ENCODE assay signal across 17 cellular contexts in genomic region chr13:54387607-54388006, GRCh38.
DNase-seq lines count a peak whose midpoint lies in the region; ATAC-seq, FAIRE-seq and TF ChIP-seq lines count a peak whose summit lies in the region.
"Had no signal": no experiment of that assay in that cellular context is flagged by ENCODE, and none has a peak within 500 bp of the region (broad histone marks: within the 10 kb centered on the region; RNA-seq: fewer than 3 reads in every experiment).

No MANE protein-coding gene starts in this region.

- no peak overlapping the region for H3K56ac ChIP-seq in H1 (replicated peaks; ENCODE audit: insufficient read length, low read depth, low read length)

- TF ChIP-seq EP300 in H1 (IDR thresholded peaks at IDR 0.05; ENCODE audit: borderline replicate concordance in 1 of 2, low read depth in 2 of 2, low read length in 2 of 2) (no peak), upper lobe of left lung (IDR thresholded peaks at IDR 0.05) (no peak)

- no peaks in the 10 kb centered on the region for H4K20me1 ChIP-seq in H1 (replicated peaks in 1 of 2; ENCODE audit: control insufficient read depth in 1 of 2, insufficient read depth in 2 of 2, low read length in 2 of 2)
- H4K20me1 ChIP-seq: BLaER1 treated with 17β-estradiol and CSF1 and Interleukin-3, amounts not matched to agents 10 nM and 100 nM had no signal

- H3K27me3 ChIP-seq in H7 (ENCODE audit: control insufficient read depth, insufficient read depth, low read length): peaks cover 45% of the 10 kb centered on the region
- peaks cover 18 to 44% (median 31%) of the 10 kb centered on the region in 4 experiments; a peak in 6 of 7 replicates for H3K27me3 ChIP-seq in H1 (replicated peaks in 1 of 4; ENCODE audit: control insufficient read depth in 3 of 4, extremely low read depth in 1 of 4, insufficient read depth in 3 of 4, low read length in 3 of 4)
- H3K27me3 ChIP-seq in upper lobe of left lung: no peaks in the 10 kb centered on the region
- H3K27me3 ChIP-seq: BLaER1 treated with 17β-estradiol and CSF1 and Interleukin-3, amounts not matched to agents 10 nM and 100 nM had no signal

- no peak overlapping the region for H3K18ac ChIP-seq in H1 (ENCODE audit: extremely low read depth, low read length)

- H3K36me3 Mint-ChIP-seq in glutamatergic neuron (ENCODE audit: unreplicated experiment): peaks cover 5% of the 10 kb centered on the region
- H3K36me3 Mint-ChIP-seq: CD8-positive, alpha-beta T cell; IgD-negative memory B cell had no signal

- H3K14ac ChIP-seq in H1 (ENCODE audit: insufficient read length): no peak overlapping the region

- H3K79me2 ChIP-seq in H1 (ENCODE audit: control insufficient read depth in 1 of 2, insufficient read depth in 2 of 2, low read length in 2 of 2): no peaks in the 10 kb centered on the region

- H3K9me3 Mint-ChIP-seq in glutamatergic neuron (ENCODE audit: unreplicated experiment): no peaks in the 10 kb centered on the region

- H2BK15ac ChIP-seq in H1 (ENCODE audit: low read length): no peak overlapping the region

- H3K4ac ChIP-seq in H1 (replicated peaks; ENCODE audit: insufficient read length, low read depth, low read length): no peak overlapping the region

- H3K4me3 ChIP-seq in H7 (ENCODE audit: insufficient read depth, low read depth, low read length) (no peak overlapping the region), H1 (ENCODE audit: extremely low read depth in 1 of 4, insufficient read depth in 2 of 4, low read depth in 3 of 4, low read length in 4 of 4) (no peak overlapping the region), upper lobe of left lung (no peak overlapping the region)
- H3K4me3 ChIP-seq: BLaER1 treated with 17β-estradiol and CSF1 and Interleukin-3, amounts not matched to agents 10 nM and 100 nM; GM12878; GM23248 had no signal

- no peak overlapping the region for H2AFZ ChIP-seq in H1 (ENCODE audit: low read length)
- H2AFZ ChIP-seq: GM23248 had no signal

- DNase-seq in H7 (peak; percentile 24), H1 (ENCODE audit: low read depth in 1 of 2, low spot score in 2 of 2) (no peak), left kidney (ENCODE audit: low read depth, low spot score) (peak; percentile 13), glutamatergic neuron (no peak), upper lobe of left lung (no peak)
- DNase-seq in activated CD8-positive, alpha-beta memory T cell treated with anti-CD3 and anti-CD28 coated beads, Interleukin-2, amount 50 U/mL, for 4 hours: no peak
- DNase-seq: Calu3; CD8-positive, alpha-beta T cell; DMS79 treated with DMSO at 0.1 percent for 48 hours; GM23248; H9 had no signal

- no peak overlapping the region for H2BK12ac ChIP-seq in H1 (ENCODE audit: low read depth, low read length)

- H3K4me2 ChIP-seq in H1 (ENCODE audit: insufficient read depth in 1 of 2, low read depth in 2 of 2, low read length in 2 of 2): no peak overlapping the region
- H3K4me2 ChIP-seq: BLaER1 treated with 17β-estradiol and CSF1 and Interleukin-3, amounts not matched to agents 10 nM and 100 nM had no signal

- FAIRE-seq in H1 (lab: Jason Lieb, UNC): peak; percentile 39
- FAIRE-seq: GM12878, GM19239, HepG2 had no signal

- H3K4me1 ChIP-seq in H1 (replicated peaks in 1 of 4; ENCODE audit: control insufficient read depth in 3 of 4, insufficient read depth in 4 of 4, low read length in 3 of 4) (peaks cover 0 to 11% (median 0%) of the 10 kb centered on the region in 4 experiments; a peak in 1 of 7 replicates), upper lobe of left lung (no peaks in the 10 kb centered on the region)
- H3K4me1 ChIP-seq: BLaER1 treated with 17β-estradiol and CSF1 and Interleukin-3, amounts not matched to agents 10 nM and 100 nM had no signal

- H3K27me3 Mint-ChIP-seq in glutamatergic neuron (ENCODE audit: unreplicated experiment): no peaks in the 10 kb centered on the region
- H3K27me3 Mint-ChIP-seq: B cell, IgD-negative memory B cell had no signal

- H3K27ac ChIP-seq in H1 (ENCODE audit: low read depth, low read length) (no peak overlapping the region), upper lobe of left lung (no peak overlapping the region)
- H3K27ac ChIP-seq: BLaER1 treated with 17β-estradiol and CSF1 and Interleukin-3, amounts not matched to agents 10 nM and 100 nM; GM23248 had no signal

- no peak overlapping the region for H4K5ac ChIP-seq in H1 (ENCODE audit: insufficient read length, low read depth, low read length)

- no peak for TF ChIP-seq RAD21 in H1 (IDR thresholded peaks at IDR 0.05 in 1 of 2, conservative IDR thresholded peaks at IDR 0.05 in 1 of 2; ENCODE audit: low read depth in 2 of 2, low read length in 2 of 2)

- H3K4me3 Mint-ChIP-seq in glutamatergic neuron (ENCODE audit: unreplicated experiment): no peak overlapping the region
- H3K4me3 Mint-ChIP-seq: B cell; CD8-positive, alpha-beta T cell; H9; IgD-negative memory B cell had no signal

- H3K23me2 ChIP-seq in H1 (ENCODE audit: low read depth, low read length): no peaks in the 10 kb centered on the region

- no peak overlapping the region for H4K91ac ChIP-seq in H1 (replicated peaks; ENCODE audit: insufficient read length, low read length)

- no peak for ATAC-seq in upper lobe of left lung (ENCODE audit: low FRiP score in 2 of 2)
- ATAC-seq: CD8-positive, alpha-beta T cell; GM12878; HepG2 had no signal

- no peak overlapping the region for H4K8ac ChIP-seq in H1 (ENCODE audit: extremely low read depth, insufficient read depth, low read length)

- H3K27ac Mint-ChIP-seq in glutamatergic neuron (ENCODE audit: unreplicated experiment): no peak overlapping the region
- H3K27ac Mint-ChIP-seq: B cell; CD8-positive, alpha-beta T cell; H9; IgD-negative memory B cell had no signal

- H3K36me3 ChIP-seq in H7 (replicated peaks; ENCODE audit: control insufficient read depth, insufficient read depth, low read length): no peaks in the 10 kb centered on the region
- no peaks in the 10 kb centered on the region for H3K36me3 ChIP-seq in H1 (ENCODE audit: control insufficient read depth in 2 of 4, insufficient read depth in 4 of 4, low read length in 3 of 4)
- no peaks in the 10 kb centered on the region for H3K36me3 ChIP-seq in upper lobe of left lung
- H3K36me3 ChIP-seq: BLaER1 treated with 17β-estradiol and CSF1 and Interleukin-3, amounts not matched to agents 10 nM and 100 nM had no signal

- TF ChIP-seq POLR2A in H1 (IDR thresholded peaks at IDR 0.05; ENCODE audit: control extremely low read depth in 1 of 2, low read depth in 2 of 2, low read length in 2 of 2): no peak
- TF ChIP-seq POLR2A in upper lobe of left lung (IDR thresholded peaks at IDR 0.05): no peak

- no peak overlapping the region for H2BK120ac ChIP-seq in H1 (replicated peaks; ENCODE audit: low read depth, low read length)

- H3K9me3 ChIP-seq in H1 (ENCODE audit: insufficient read depth in 2 of 2, low read depth in 1 of 2, low read length in 1 of 2) (no peaks in the 10 kb centered on the region), upper lobe of left lung (no peaks in the 10 kb centered on the region)
- H3K9me3 ChIP-seq: BLaER1 treated with 17β-estradiol and CSF1 and Interleukin-3, amounts not matched to agents 10 nM and 100 nM had no signal

- H3K23ac ChIP-seq in H1 (ENCODE audit: insufficient read length): no peak overlapping the region

- CTCF ChIA-PET in H1 (lab: Charles Lee; ENCODE audit: partially characterized antibody): no interaction called here

- no peak overlapping the region for H2BK20ac ChIP-seq in H1 (ENCODE audit: low read length)

- POLR2A ChIA-PET in H1 (lab: Charles Lee; ENCODE audit: partially characterized antibody): no interaction called here

- no peak overlapping the region for H2BK5ac ChIP-seq in H1 (ENCODE audit: low read depth, low read length)

- no peak overlapping the region for H3K9ac ChIP-seq in H1 (replicated peaks in 1 of 4; ENCODE audit: extremely low read depth in 1 of 4, low read depth in 3 of 4, low read length in 3 of 4)
- H3K9ac ChIP-seq: BLaER1 treated with 17β-estradiol and CSF1 and Interleukin-3, amounts not matched to agents 10 nM and 100 nM; GM23248 had no signal

- H2AK5ac ChIP-seq in H1 (ENCODE audit: low read depth, low read length): no peak overlapping the region

- no peak for TF ChIP-seq CTCF in H1 (IDR thresholded peaks at IDR 0.05; ENCODE audit: control extremely low read depth in 1 of 3, insufficient read depth in 1 of 3, low read depth in 1 of 3, low read length in 3 of 3)
- no peak for TF ChIP-seq CTCF in glutamatergic neuron (IDR thresholded peaks at IDR 0.05; ENCODE audit: partially characterized antibody, unreplicated experiment)
- TF ChIP-seq CTCF in upper lobe of left lung (IDR thresholded peaks at IDR 0.05): no peak

- H3K79me1 ChIP-seq in H1 (ENCODE audit: low read depth, low read length): no peaks in the 10 kb centered on the region

- no peaks in the 10 kb centered on the region for H3K4me1 Mint-ChIP-seq in glutamatergic neuron (ENCODE audit: low read depth, unreplicated experiment)
- H3K4me1 Mint-ChIP-seq: B cell, IgD-negative memory B cell had no signal

TF ChIP-seq in H1, 55 proteins besides CTCF, POLR2A, EP300 and RAD21 (continues in another document):
- TF ChIP-seq CREB1 (IDR thresholded peaks at IDR 0.05) (no peak), YY1 (IDR thresholded peaks at IDR 0.05; ENCODE audit: low read depth, low read length) (no peak), SUZ12 (IDR thresholded peaks at IDR 0.05; ENCODE audit: low read length) (no peak), POU5F1 (IDR thresholded peaks at IDR 0.05; ENCODE audit: low read depth, low read length) (no peak), FOSL1 (IDR thresholded peaks at IDR 0.05; ENCODE audit: insufficient read depth, low read depth, low read length) (no peak), SP1 (IDR thresholded peaks at IDR 0.05; ENCODE audit: low read depth, low read length) (peak; percentile 41; the same call in 1 of the 2 replicates), CEBPB (IDR thresholded peaks at IDR 0.05; ENCODE audit: low read depth, low read length) (no peak), POLR2AphosphoS5 (IDR thresholded peaks at IDR 0.05; ENCODE audit: low read depth, low read length) (no peak), NRF1 (IDR thresholded peaks at IDR 0.05; ENCODE audit: low read depth, low read length) (no peak), ATF3 (IDR thresholded peaks at IDR 0.05; ENCODE audit: insufficient read depth, low read depth, low read length) (no peak), BACH1 (IDR thresholded peaks at IDR 0.05; ENCODE audit: low read length) (no peak), TEAD4 (IDR thresholded peaks at IDR 0.05; ENCODE audit: low read depth, low read length) (peak; percentile 44; the same call in 1 of the 2 replicates), RNF2 (IDR thresholded peaks at IDR 0.05; ENCODE audit: borderline replicate concordance, low read depth, low read length, missing control alignments, poor library complexity, severe bottlenecking) (no peak)

Comparison
In these comparisons a context has a peak if more than half of its experiments do, and no peak if none do; other contexts are left out.
1. DNase-seq: peak in H7 (single experiment) and left kidney (single experiment); none in H1 (0 of 2), glutamatergic neuron (single experiment), activated CD8-positive, alpha-beta memory T cell treated with anti-CD3 and anti-CD28 coated beads, Interleukin-2, amount 50 U/mL, for 4 hours (single experiment) and upper lobe of left lung (0 of 2).